In the genomic region with DNA sequence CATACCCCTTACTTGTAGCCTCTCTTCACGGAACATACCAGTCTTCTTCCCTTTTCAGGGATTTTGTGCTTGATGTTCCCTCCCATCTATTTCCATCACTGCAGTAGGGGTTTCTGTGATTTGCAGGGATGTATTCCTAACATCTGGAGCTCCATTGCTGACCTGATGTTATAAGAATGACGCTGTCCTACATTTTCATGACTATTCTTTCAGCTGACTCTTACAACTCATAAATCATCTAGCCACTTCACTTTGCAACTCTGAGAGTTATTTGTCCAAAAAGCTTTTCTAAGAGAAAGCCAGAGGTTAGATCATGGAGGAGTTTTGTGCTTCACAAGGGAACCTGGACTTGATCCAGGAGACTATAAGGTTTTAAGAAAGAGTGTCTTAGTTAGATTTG, we compare ENCODE assay signal across 18 cellular contexts.
DNase-seq lines count a peak whose midpoint lies in the region; ATAC-seq, FAIRE-seq and TF ChIP-seq lines count a peak whose summit lies in the region.
"Had no signal": no experiment of that assay in that cellular context is flagged by ENCODE, and none has a peak within 500 bp of the region (broad histone marks: within the 10 kb centered on the region; RNA-seq: fewer than 3 reads in every experiment).

No MANE protein-coding gene starts in this region.

- H3K9me3 ChIP-seq in T-helper 17 cell (ENCODE audit: control insufficient read depth, low read length, poor library complexity, severe bottlenecking) = no peaks in the 10 kb centered on the region
- H3K9me3 ChIP-seq in sigmoid colon = no peaks in the 10 kb centered on the region

- WGBS in sigmoid colon, 2 donors = 86 to 90% methylated on average over 2 of the region's 2 CpGs

- H3K36me3 ChIP-seq in sigmoid colon = no peaks in the 10 kb centered on the region

- H3K4me3 ChIP-seq in foreskin fibroblast (ENCODE audit: low read depth in 1 of 2, low read length in 2 of 2) = no peak overlapping the region
- H3K4me3 ChIP-seq in sigmoid colon = no peak overlapping the region

- peak; percentile 7 for DNase-seq in DMS79 treated with DMSO at 0.1 percent for 48 hours (lab: John Stamatoyannopoulos, UW)
- no peak for DNase-seq in DMS79 (lab: John Stamatoyannopoulos, UW)
- peak; percentile 70 to 86 for DNase-seq in foreskin fibroblast
- DNase-seq in T-helper 17 cell = no peak
- no peak for DNase-seq in central memory CD4-positive, alpha-beta T cell
- no peak for DNase-seq in activated CD4-positive, alpha-beta T cell treated with anti-CD3 and anti-CD28 coated beads, Interleukin-2, amount 10 ng/mL, durations not matched to agents 24 days and 14 days
- no peak for DNase-seq in sigmoid colon
- DNase-seq: C1 segment of cervical spinal cord; Calu3; CD4-positive, alpha-beta T cell; DND-41; GF-D8; GOT3; H9; IMR-90; KBM-7 had no signal

- peak; percentile 31 for FAIRE-seq in endometrium (lab: Jason Lieb, UNC)

- no peak overlapping the region for H3K27ac ChIP-seq in sigmoid colon
- H3K27ac ChIP-seq: 22Rv1 had no signal

- TF ChIP-seq CTCF in foreskin fibroblast (IDR thresholded peaks at IDR 0.05; ENCODE audit: low read depth, low read length) (no peak), sigmoid colon (IDR thresholded peaks at IDR 0.05) (no peak)

- TF ChIP-seq EP300 in sigmoid colon (IDR thresholded peaks at IDR 0.05) = no peak

- no peaks in the 10 kb centered on the region for H3K27me3 ChIP-seq in sigmoid colon

- TF ChIP-seq POLR2A in sigmoid colon (IDR thresholded peaks at IDR 0.05) = no peak

- H3K27me3 Mint-ChIP-seq in T-helper 17 cell = peaks cover 33% of the 10 kb centered on the region
- H3K27me3 Mint-ChIP-seq in activated CD4-positive, alpha-beta T cell treated with anti-CD3 and anti-CD28 coated beads, Interleukin-2, amount 10 ng/mL, durations not matched to agents 24 days and 14 days = peaks cover 9% of the 10 kb centered on the region

- no peak overlapping the region for H3K4me3 Mint-ChIP-seq in T-helper 17 cell
- H3K4me3 Mint-ChIP-seq in activated CD4-positive, alpha-beta T cell treated with anti-CD3 and anti-CD28 coated beads, Interleukin-2, amount 10 ng/mL, durations not matched to agents 24 days and 14 days = no peak overlapping the region
- H3K4me3 Mint-ChIP-seq: CD4-positive, alpha-beta T cell; H9 had no signal

- intact Hi-C loops in activated CD4-positive, alpha-beta T cell treated with anti-CD3 and anti-CD28 coated beads, Interleukin-2, amount 10 ng/mL, durations not matched to agents 24 days and 14 days (cut with micrococcal nuclease) = no loop called here
- intact Hi-C loops in sigmoid colon (cut with DNase I) = no loop called here

- no peaks in the 10 kb centered on the region for H3K4me1 ChIP-seq in sigmoid colon

- peaks cover 5% of the 10 kb centered on the region for H3K9me3 Mint-ChIP-seq in activated CD4-positive, alpha-beta T cell treated with anti-CD3 and anti-CD28 coated beads, Interleukin-2, amount 10 ng/mL, durations not matched to agents 24 days and 14 days
- H3K9me3 Mint-ChIP-seq: CD4-positive, alpha-beta T cell; H9 had no signal

- no peak overlapping the region for H3K27ac Mint-ChIP-seq in T-helper 17 cell
- no peak overlapping the region for H3K27ac Mint-ChIP-seq in activated CD4-positive, alpha-beta T cell treated with anti-CD3 and anti-CD28 coated beads, Interleukin-2, amount 10 ng/mL, durations not matched to agents 24 days and 14 days
- H3K27ac Mint-ChIP-seq: CD4-positive, alpha-beta T cell; H9 had no signal

- no peaks in the 10 kb centered on the region for H3K4me1 Mint-ChIP-seq in T-helper 17 cell
- no peaks in the 10 kb centered on the region for H3K4me1 Mint-ChIP-seq in activated CD4-positive, alpha-beta T cell treated with anti-CD3 and anti-CD28 coated beads, Interleukin-2, amount 10 ng/mL, durations not matched to agents 24 days and 14 days
- H3K4me1 Mint-ChIP-seq: H9 had no signal

- peaks cover 7% of the 10 kb centered on the region for H3K36me3 Mint-ChIP-seq in T-helper 17 cell (ENCODE audit: low read depth)
- no peaks in the 10 kb centered on the region for H3K36me3 Mint-ChIP-seq in activated CD4-positive, alpha-beta T cell treated with anti-CD3 and anti-CD28 coated beads, Interleukin-2, amount 10 ng/mL, durations not matched to agents 24 days and 14 days (ENCODE audit: low read depth)

- no peak for ATAC-seq in T-helper 17 cell

Comparison
In these comparisons a context has a peak if more than half of its experiments do, and no peak if none do; other contexts are left out.
1. DNase-seq: peak in DMS79 treated with DMSO at 0.1 percent for 48 hours (single experiment) and foreskin fibroblast (2 of 2); none in DMS79 (single experiment), T-helper 17 cell (0 of 3), central memory CD4-positive, alpha-beta T cell (single experiment), activated CD4-positive, alpha-beta T cell treated with anti-CD3 and anti-CD28 coated beads, Interleukin-2, amount 10 ng/mL, durations not matched to agents 24 days and 14 days (single experiment) and sigmoid colon (single experiment).